ENCODE assay signal across 3 cellular contexts in genomic region chr16:27547134-27547533, GRCh38.
TF ChIP-seq lines count a peak whose summit lies in the region.

No MANE protein-coding gene starts in this region.

TF ChIP-seq in SK-N-SH, 30 proteins besides CTCF, POLR2A, EP300 and RAD21 (continued from another document):
- TF ChIP-seq TCF12 (IDR thresholded peaks at IDR 0.05) (peak; percentile 27; the same call in 1 of the 2 replicates), YY1 (IDR thresholded peaks at IDR 0.05; ENCODE audit: low read depth) (no peak)
- TF ChIP-seq, protein P1, sequence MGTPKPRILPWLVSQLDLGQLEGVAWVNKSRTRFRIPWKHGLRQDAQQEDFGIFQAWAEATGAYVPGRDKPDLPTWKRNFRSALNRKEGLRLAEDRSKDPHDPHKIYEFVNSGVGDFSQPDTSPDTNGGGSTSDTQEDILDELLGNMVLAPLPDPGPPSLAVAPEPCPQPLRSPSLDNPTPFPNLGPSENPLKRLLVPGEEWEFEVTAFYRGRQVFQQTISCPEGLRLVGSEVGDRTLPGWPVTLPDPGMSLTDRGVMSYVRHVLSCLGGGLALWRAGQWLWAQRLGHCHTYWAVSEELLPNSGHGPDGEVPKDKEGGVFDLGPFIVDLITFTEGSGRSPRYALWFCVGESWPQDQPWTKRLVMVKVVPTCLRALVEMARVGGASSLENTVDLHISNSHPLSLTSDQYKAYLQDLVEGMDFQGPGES (IDR thresholded peaks at IDR 0.05; ENCODE audit: low read depth, low read length): no peak

TF ChIP-seq in SK-N-SH treated with all-trans-retinoic acid at 6 μM for 48 hours, 23 proteins besides CTCF, POLR2A, EP300 and RAD21 (continued from another document):
- TF ChIP-seq TOX (CRISPR knock-in tag; IDR thresholded peaks at IDR 0.05; ENCODE audit: borderline replicate concordance) (no peak), ESRRG (CRISPR knock-in tag; IDR thresholded peaks at IDR 0.05) (no peak), ZC3H10 (CRISPR knock-in tag; IDR thresholded peaks at IDR 0.05) (no peak), BACH2 (CRISPR knock-in tag; IDR thresholded peaks at IDR 0.05; ENCODE audit: borderline replicate concordance) (no peak), SNAI2 (CRISPR knock-in tag; IDR thresholded peaks at IDR 0.05) (no peak), ZNF70 (CRISPR knock-in tag; IDR thresholded peaks at IDR 0.05) (no peak)

TF ChIP-seq in endothelial cell of umbilical vein, 7 proteins besides CTCF, POLR2A, EP300 and RAD21:
- peak; percentile 19 for TF ChIP-seq FOS (IDR thresholded peaks at IDR 0.05; ENCODE audit: borderline replicate concordance, insufficient read depth, low read length)
- TF ChIP-seq EZH2 (IDR thresholded peaks at IDR 0.05; ENCODE audit: borderline replicate concordance, low read depth, low read length, severe bottlenecking): no peak
TF ChIP-seq in endothelial cell of umbilical vein: peak in this region for 1.
